ENCODE assay signal across 8 cellular contexts in the genomic region with DNA sequence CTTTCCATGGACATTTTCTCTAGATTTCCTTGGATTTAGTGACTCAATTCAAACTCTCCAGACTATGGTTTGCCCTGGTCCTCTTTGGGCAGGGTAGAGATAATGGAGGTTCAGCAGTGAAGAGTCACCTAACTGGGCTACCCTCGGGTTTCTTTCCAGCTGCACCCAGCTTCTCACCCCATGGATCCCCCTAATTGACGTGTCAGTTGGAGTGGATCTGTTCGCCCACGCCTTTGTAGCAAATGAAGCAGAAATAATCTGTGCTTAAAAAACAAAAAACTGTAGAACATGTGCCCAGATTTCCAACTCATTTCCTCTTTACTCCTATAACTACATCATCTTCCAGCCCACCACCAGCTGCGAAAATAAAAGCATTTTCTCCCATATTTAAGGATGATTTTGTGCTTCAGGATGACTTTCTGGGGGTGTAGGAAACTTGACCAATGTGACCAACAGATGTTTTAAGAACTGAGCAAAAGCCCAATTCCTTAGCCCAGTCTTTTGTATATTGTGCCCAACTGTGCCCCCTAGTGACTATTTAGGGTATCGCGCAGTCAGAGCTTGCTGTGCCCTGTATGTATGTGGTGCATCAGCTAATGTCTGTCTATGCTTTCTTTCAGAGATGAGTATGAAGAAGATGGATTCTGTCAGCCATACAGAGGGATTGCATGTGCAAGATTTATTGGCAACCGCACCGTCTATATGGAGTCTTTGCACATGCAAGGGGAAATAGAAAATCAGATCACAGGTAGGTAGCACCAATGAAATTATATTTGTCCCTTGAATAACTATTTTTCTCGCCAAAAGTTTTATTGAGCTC.
DNase-seq lines count a peak whose midpoint lies in the region; ATAC-seq and TF ChIP-seq lines count a peak whose summit lies in the region.

No MANE protein-coding gene starts in this region.

- CTCF ChIA-PET in Caco-2 (lab: Charles Lee) (interaction anchor here (0.6 to 2.3 kb wide), 11 partner anchors 13 to 463 kb away, joined by 3 to 18 read pairs (median 4); partner anchors contain the start of gene ROR1), PC-9 (lab: Charles Lee) (interaction anchor here (0.6 to 2.5 kb wide), 10 partner anchors 27 to 521 kb away, joined by 3 to 25 read pairs (median 5); no protein-coding TSS in a partner anchor)

- no peaks in the 10 kb centered on the region for H3K79me2 ChIP-seq in PC-9 (ENCODE audit: low read depth)

- H3K27ac ChIP-seq in PC-9, result no peak overlapping the region
- H3K27ac ChIP-seq in thoracic aorta, result peak overlapping the region in 1 of 2 donors; percentile 4

- peaks cover 22% of the 10 kb centered on the region for H3K36me3 Mint-ChIP-seq in Caco-2 (ENCODE audit: insufficient read depth, unreplicated experiment)
- no peaks in the 10 kb centered on the region for H3K36me3 Mint-ChIP-seq in activated T-helper 1 cell treated with anti-CD3 and anti-CD28 coated beads, Interleukin-12 subunit alpha, Interleukin-12 subunit beta, Interleukin-2, Interleukin-4 antibody, amounts not matched to agents 30 ng/mL and 10 ng/mL and 1 ng/mL, durations not matched to agents 14 hours and 24 hours and 36 hours (ENCODE audit: low read depth)

- H3K9me3 ChIP-seq in Caco-2 (no peaks in the 10 kb centered on the region), PC-9 (ENCODE audit: insufficient read depth, low read depth) (no peaks in the 10 kb centered on the region), thoracic aorta (no peaks in the 10 kb centered on the region)

- no peaks in the 10 kb centered on the region for H4K20me1 ChIP-seq in PC-9 (ENCODE audit: insufficient read depth)

- peak; percentile 64 for ATAC-seq in thoracic aorta (ENCODE audit: insufficient number of reproducible peaks, low FRiP score, low read depth)

- POLR2A ChIA-PET in Caco-2 (lab: Charles Lee) (no interaction called here), PC-9 (lab: Charles Lee; ENCODE audit: unreplicated experiment) (interaction anchor here (0.5 kb wide), 1 partner anchor 25 kb away, joined by 3 read pairs; no protein-coding TSS in a partner anchor)

- BruUV-seq in Caco-2 (replicated peaks; lab: Mats Ljungman, UMichigan) (no TSS peak), PC-9 (replicated peaks; lab: Mats Ljungman, UMichigan) (no TSS peak)

- H3K27ac Mint-ChIP-seq in Caco-2 (ENCODE audit: unreplicated experiment), result no peak overlapping the region
- no peak overlapping the region for H3K27ac Mint-ChIP-seq in activated T-helper 1 cell treated with anti-CD3 and anti-CD28 coated beads, Interleukin-12 subunit alpha, Interleukin-12 subunit beta, Interleukin-2, Interleukin-4 antibody, amounts not matched to agents 30 ng/mL and 10 ng/mL and 1 ng/mL, durations not matched to agents 14 hours and 24 hours and 36 hours

- TF ChIP-seq CTCF in Caco-2 (IDR thresholded peaks at IDR 0.05; ENCODE audit: insufficient read depth in 1 of 2, low read depth in 1 of 2, low read length in 1 of 2, severe bottlenecking in 1 of 2, unreplicated experiment in 1 of 2) (peak; percentile 57 to 65), GM20000 (IDR thresholded peaks at IDR 0.05; ENCODE audit: extremely low read depth, missing control alignments) (peak; percentile 73), PC-9 (conservative IDR thresholded peaks at IDR 0.05) (peak; percentile 92), thoracic aorta (IDR thresholded peaks at IDR 0.05) (peak; percentile 89)

- no peak overlapping the region for H2AFZ ChIP-seq in PC-9

- H3K4me3 Mint-ChIP-seq in Caco-2 (ENCODE audit: unreplicated experiment), result no peak overlapping the region
- no peak overlapping the region for H3K4me3 Mint-ChIP-seq in activated T-helper 1 cell treated with anti-CD3 and anti-CD28 coated beads, Interleukin-12 subunit alpha, Interleukin-12 subunit beta, Interleukin-2, Interleukin-4 antibody, amounts not matched to agents 30 ng/mL and 10 ng/mL and 1 ng/mL, durations not matched to agents 14 hours and 24 hours and 36 hours

- H3K4me1 Mint-ChIP-seq in Caco-2 (ENCODE audit: low read depth, unreplicated experiment), result peaks cover 6% of the 10 kb centered on the region
- no peaks in the 10 kb centered on the region for H3K4me1 Mint-ChIP-seq in activated T-helper 1 cell treated with anti-CD3 and anti-CD28 coated beads, Interleukin-12 subunit alpha, Interleukin-12 subunit beta, Interleukin-2, Interleukin-4 antibody, amounts not matched to agents 30 ng/mL and 10 ng/mL and 1 ng/mL, durations not matched to agents 14 hours and 24 hours and 36 hours (ENCODE audit: low read depth)

- H3K27me3 ChIP-seq in Caco-2 (replicated peaks; ENCODE audit: control insufficient read depth, insufficient read depth, low read length) (no peaks in the 10 kb centered on the region), PC-9 (ENCODE audit: insufficient read depth, low read depth) (no peaks in the 10 kb centered on the region), thoracic aorta (replicated peaks; ENCODE audit: insufficient read depth) (no peaks in the 10 kb centered on the region)

- peaks cover 16% of the 10 kb centered on the region for H3F3A ChIP-seq in PC-9 (ENCODE audit: insufficient read depth, low read depth)

- DNase-seq in Caco-2 (peak; percentile 65 to 72), GM20000 (ENCODE audit: low spot score) (peak; percentile 42), PC-9 (peak; percentile 51 to 75), fibroblast of the conjunctiva (ENCODE audit: low read depth) (peak; percentile 94), nucleus accumbens (lab: John Stamatoyannopoulos, UW) (peak in 52 of 56 donors; percentile 1 to 92 (median 56)), thoracic aorta (ENCODE audit: low spot score) (peak; percentile 72)
- DNase-seq in Jurkat, Clone E6-1 (ENCODE audit: low read depth, low spot score), result peak; percentile 68
- peak; percentile 40 for DNase-seq in activated T-helper 1 cell treated with anti-CD3 and anti-CD28 coated beads, Interleukin-12 subunit alpha, Interleukin-12 subunit beta, Interleukin-2, Interleukin-4 antibody, amounts not matched to agents 30 ng/mL and 10 ng/mL and 1 ng/mL, durations not matched to agents 14 hours and 24 hours and 36 hours (ENCODE audit: low spot score)

- H3K9me2 ChIP-seq in PC-9 (ENCODE audit: insufficient read depth), result no peaks in the 10 kb centered on the region

- no peak overlapping the region for H3K4me2 ChIP-seq in PC-9

- intact Hi-C loops in Caco-2 (cut with micrococcal nuclease; ENCODE audit: unreplicated experiment) (loop anchor here (1.0 to 5.0 kb wide), 6 partner anchors 60 to 521 kb away; partner anchors contain the start of gene ROR1), PC-9 (cut with micrococcal nuclease; ENCODE audit: unreplicated experiment) (loop anchor here (1.0 to 5.0 kb wide), 6 partner anchors 106 to 520 kb away; no protein-coding TSS in a partner anchor)
- intact Hi-C loops in activated T-helper 1 cell treated with anti-CD3 and anti-CD28 coated beads, Interleukin-12 subunit alpha, Interleukin-12 subunit beta, Interleukin-2, Interleukin-4 antibody, amounts not matched to agents 30 ng/mL and 10 ng/mL and 1 ng/mL, durations not matched to agents 14 hours and 24 hours and 36 hours (cut with micrococcal nuclease), result loop anchor here (1.0 kb wide), 3 partner anchors 109 to 521 kb away; no protein-coding TSS in a partner anchor

- H3K4me3 ChIP-seq in Caco-2 (ENCODE audit: low read depth, low read length) (no peak overlapping the region), PC-9 (no peak overlapping the region), thoracic aorta (no peak overlapping the region)
- no peak overlapping the region for H3K4me3 ChIP-seq in Jurkat, Clone E6-1 (ENCODE audit: low read length)

- H3K9me3 Mint-ChIP-seq in Caco-2 (ENCODE audit: unreplicated experiment), result no peaks in the 10 kb centered on the region
- no peaks in the 10 kb centered on the region for H3K9me3 Mint-ChIP-seq in activated T-helper 1 cell treated with anti-CD3 and anti-CD28 coated beads, Interleukin-12 subunit alpha, Interleukin-12 subunit beta, Interleukin-2, Interleukin-4 antibody, amounts not matched to agents 30 ng/mL and 10 ng/mL and 1 ng/mL, durations not matched to agents 14 hours and 24 hours and 36 hours

- peaks cover 8% of the 10 kb centered on the region for H3K4me1 ChIP-seq in Caco-2
- H3K4me1 ChIP-seq in PC-9 (replicated peaks; ENCODE audit: insufficient read depth), result peaks cover 38% of the 10 kb centered on the region
- peaks cover 3 to 31% of the 10 kb centered on the region in 2 donors for H3K4me1 ChIP-seq in thoracic aorta (ENCODE audit: control insufficient read depth in 1 of 2, low read depth in 2 of 2)

- H3K36me3 ChIP-seq in Caco-2 (ENCODE audit: control insufficient read depth, insufficient read depth, low read length), result no peaks in the 10 kb centered on the region
- peaks cover 14% of the 10 kb centered on the region; the same call in 1 of the 2 replicates for H3K36me3 ChIP-seq in PC-9 (ENCODE audit: low read depth)
- H3K36me3 ChIP-seq in thoracic aorta, result no peaks in the 10 kb centered on the region

- no peaks in the 10 kb centered on the region for H3K27me3 Mint-ChIP-seq in Caco-2 (ENCODE audit: insufficient read depth, unreplicated experiment)
- H3K27me3 Mint-ChIP-seq in activated T-helper 1 cell treated with anti-CD3 and anti-CD28 coated beads, Interleukin-12 subunit alpha, Interleukin-12 subunit beta, Interleukin-2, Interleukin-4 antibody, amounts not matched to agents 30 ng/mL and 10 ng/mL and 1 ng/mL, durations not matched to agents 14 hours and 24 hours and 36 hours (ENCODE audit: insufficient read depth), result peaks cover 2% of the 10 kb centered on the region

Comparison
In these comparisons a context has a peak if more than half of its experiments do, and no peak if none do; other contexts are left out.
1. DNase-seq: peak in every context shown above with its lines; median percentile 94 in fibroblast of the conjunctiva; 72 in thoracic aorta; 68 in Caco-2; 68 in Jurkat, Clone E6-1; 63 in PC-9; 56 in nucleus accumbens; 42 in GM20000; 40 in activated T-helper 1 cell treated with anti-CD3 and anti-CD28 coated beads, Interleukin-12 subunit alpha, Interleukin-12 subunit beta, Interleukin-2, Interleukin-4 antibody, amounts not matched to agents 30 ng/mL and 10 ng/mL and 1 ng/mL, durations not matched to agents 14 hours and 24 hours and 36 hours.